ENCODE assay signal across 8 cellular contexts in the genomic region with DNA sequence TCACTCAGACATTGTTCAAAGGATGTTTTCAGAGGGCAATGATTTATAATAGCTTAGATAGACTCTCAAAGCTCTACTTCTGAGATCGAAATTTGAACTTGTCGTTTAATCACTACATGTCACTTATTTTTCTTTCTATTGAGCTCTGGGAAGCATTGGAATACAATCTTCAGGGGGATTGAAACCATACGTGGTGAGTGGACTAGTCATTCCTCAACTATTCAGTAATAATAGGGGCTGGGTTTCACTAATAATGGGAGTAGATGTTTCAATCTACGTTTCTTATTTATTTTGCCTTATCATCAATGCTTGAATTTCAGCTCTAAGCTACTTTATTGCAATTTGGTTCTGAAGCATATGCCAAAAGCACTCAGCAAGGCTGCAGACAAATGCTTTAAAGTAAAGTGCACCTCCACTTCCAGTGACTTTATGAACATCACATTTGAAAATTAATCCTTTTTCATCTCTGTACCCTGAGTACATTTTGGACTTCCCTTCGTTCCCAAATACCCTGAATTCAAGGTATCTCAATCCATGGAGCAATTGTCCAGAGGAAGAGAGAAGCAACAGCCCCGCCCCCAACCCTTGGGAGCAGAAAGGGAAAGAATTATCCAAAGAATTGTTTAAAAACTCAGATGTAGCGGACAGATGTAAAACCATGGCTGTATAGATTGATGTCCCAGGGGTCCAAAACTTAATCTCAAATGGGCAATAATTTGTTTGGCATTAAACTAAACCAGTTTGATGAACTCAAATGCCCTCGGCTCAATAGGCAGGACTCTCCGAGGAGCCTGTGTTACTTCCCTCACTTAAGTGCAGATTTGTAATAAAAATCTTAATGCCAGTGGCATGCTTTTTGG.
DNase-seq lines count a peak whose midpoint lies in the region; ATAC-seq and TF ChIP-seq lines count a peak whose summit lies in the region.

No MANE protein-coding gene starts in this region.

- H3K27ac ChIP-seq in left ventricle myocardium inferior (replicated peaks) (peak overlapping the region; percentile 97), rectal smooth muscle tissue (ENCODE audit: low read depth, low read length) (peak overlapping the region; percentile 97)

- peak; percentile 63 to 79 (median 70) for DNase-seq in NCI-H1417 (lab: John Stamatoyannopoulos, UW)
- no peak for DNase-seq in NCI-H1417 treated with DMSO at 0.1 percent for 48 hours (lab: John Stamatoyannopoulos, UW)
- peak; percentile 42 for DNase-seq in NCI-H1694 treated with DMSO at 0.1 percent for 48 hours (lab: John Stamatoyannopoulos, UW)
- DNase-seq in left ventricle myocardium inferior, result peak; percentile 49

- no peaks in the 10 kb centered on the region for H3K27me3 Mint-ChIP-seq in activated naive CD8-positive, alpha-beta T cell

- peaks cover 1% of the 10 kb centered on the region for H3K36me3 Mint-ChIP-seq in activated naive CD8-positive, alpha-beta T cell

- no peak overlapping the region for H3K9ac ChIP-seq in rectal smooth muscle tissue (ENCODE audit: low read length)

- H3K27ac Mint-ChIP-seq in activated naive CD8-positive, alpha-beta T cell, result peak overlapping the region; percentile 90

- peak overlapping the region; percentile 90 for H3K4me3 Mint-ChIP-seq in activated naive CD8-positive, alpha-beta T cell

- H3K4me1 ChIP-seq in left ventricle myocardium inferior (peaks cover 31% of the 10 kb centered on the region), rectal smooth muscle tissue (ENCODE audit: control insufficient read depth, insufficient read depth, low read length) (no peaks in the 10 kb centered on the region)

- H3K9me3 ChIP-seq in left ventricle myocardium inferior (replicated peaks), result no peaks in the 10 kb centered on the region

- no peaks in the 10 kb centered on the region for H3K9me3 Mint-ChIP-seq in activated naive CD8-positive, alpha-beta T cell (ENCODE audit: low read depth)

- intact Hi-C loops in left ventricle myocardium inferior (cut with micrococcal nuclease), result no loop called here

- no peak for TF ChIP-seq CTCF in left ventricle myocardium inferior (IDR thresholded peaks at IDR 0.05; ENCODE audit: borderline replicate concordance)

- peak overlapping the region; percentile 93 for H3K4me3 ChIP-seq in left ventricle myocardium inferior
- peak overlapping the region; percentile 62 for H3K4me3 ChIP-seq in rectal smooth muscle tissue (ENCODE audit: low read length)

- H3K36me3 ChIP-seq in left ventricle myocardium inferior, result no peaks in the 10 kb centered on the region
- H3K36me3 ChIP-seq in rectal smooth muscle tissue (ENCODE audit: control insufficient read depth, insufficient read depth, low read length), result no peaks in the 10 kb centered on the region

- ATAC-seq in GM18502 (IDR thresholded peaks at IDR 0.05; ENCODE audit: poor library complexity, unreplicated experiment) (no peak), GM21717 (IDR thresholded peaks at IDR 0.05; ENCODE audit: unreplicated experiment) (no peak)

- peaks cover 23% of the 10 kb centered on the region for H3K4me1 Mint-ChIP-seq in activated naive CD8-positive, alpha-beta T cell (ENCODE audit: low read depth)

- H3K27me3 ChIP-seq in left ventricle myocardium inferior (ENCODE audit: low read depth), result no peaks in the 10 kb centered on the region
- no peaks in the 10 kb centered on the region for H3K27me3 ChIP-seq in rectal smooth muscle tissue (ENCODE audit: control insufficient read depth, insufficient read depth, low read length)
